Comparison of ENCODE assay signal across 18 cellular contexts in genomic region chr16:58329147-58329546, GRCh38. TPM values are rescaled to one million over a fixed set of nuclear protein-coding genes. Genes with fewer than 3 reads are reported as not detected.
DNase-seq lines count a peak whose midpoint lies in the region; ATAC-seq and TF ChIP-seq lines count a peak whose summit lies in the region.
"Had no signal": no experiment of that assay in that cellular context is flagged by ENCODE, and none has a peak within 500 bp of the region (broad histone marks: within the 10 kb centered on the region; RNA-seq: fewer than 3 reads in every experiment).

No MANE protein-coding gene starts in this region.

- intact Hi-C loops in left ventricle myocardium superior (cut with micrococcal nuclease): no loop called here

- H3K4me3 Mint-ChIP-seq in chondrocyte (ENCODE audit: unreplicated experiment): no peak overlapping the region
- H3K4me3 Mint-ChIP-seq: brain; stimulated activated naive CD8-positive, alpha-beta T cell treated with anti-CD3 and anti-CD28 coated beads, Interleukin-15, Interleukin-2, amounts not matched to agents 100 ng/mL and 50 ng/mL, for 24 hours; T-helper 2 cell treated with Interferon-gamma antibody and Interleukin-4, amounts not matched to agents 5 μg/mL and 100 μg/mL, for 36 hours had no signal

- H3K27ac Mint-ChIP-seq in chondrocyte (ENCODE audit: unreplicated experiment): no peak overlapping the region
- H3K27ac Mint-ChIP-seq: activated T-helper 2 cell treated with anti-CD3 and anti-CD28 coated beads, Interferon-gamma antibody, Interleukin-2, Interleukin-4, amounts not matched to agents 10 μg/mL and 5 μg/mL and 100 μg/mL, durations not matched to agents 14 hours and 24 hours and 36 hours; brain; stimulated activated naive CD8-positive, alpha-beta T cell treated with anti-CD3 and anti-CD28 coated beads, Interleukin-15, Interleukin-2, amounts not matched to agents 100 ng/mL and 50 ng/mL, for 24 hours; T-helper 2 cell treated with Interferon-gamma antibody and Interleukin-4, amounts not matched to agents 5 μg/mL and 100 μg/mL, for 36 hours had no signal

- H3K4me3 ChIP-seq in AG10803 (ENCODE audit: low read length): no peak overlapping the region
- no peak overlapping the region for H3K4me3 ChIP-seq in LNCaP clone FGC (ENCODE audit: low read depth, low read length)
- H3K4me3 ChIP-seq: prostate gland had no signal

- H3K9me3 Mint-ChIP-seq in chondrocyte (ENCODE audit: low read depth): no peaks in the 10 kb centered on the region
- H3K9me3 Mint-ChIP-seq: activated T-helper 2 cell treated with anti-CD3 and anti-CD28 coated beads, Interferon-gamma antibody, Interleukin-2, Interleukin-4, amounts not matched to agents 10 μg/mL and 5 μg/mL and 100 μg/mL, durations not matched to agents 14 hours and 24 hours and 36 hours; brain; stimulated activated naive CD8-positive, alpha-beta T cell treated with anti-CD3 and anti-CD28 coated beads, Interleukin-15, Interleukin-2, amounts not matched to agents 100 ng/mL and 50 ng/mL, for 24 hours; T-helper 2 cell treated with Interferon-gamma antibody and Interleukin-4, amounts not matched to agents 5 μg/mL and 100 μg/mL, for 36 hours had no signal

- no peak for TF ChIP-seq CTCF in AG10803 (conservative IDR thresholded peaks at IDR 0.05; ENCODE audit: low read length)
- no peak for TF ChIP-seq CTCF in LNCaP clone FGC (IDR thresholded peaks at IDR 0.05; ENCODE audit: control insufficient read depth, extremely low read depth, insufficient read depth)
- no peak for TF ChIP-seq CTCF in chondrocyte (IDR thresholded peaks at IDR 0.05)

- peak; percentile 18 for DNase-seq in AG10803 (ENCODE audit: low read depth)
- peak; percentile 38 for DNase-seq in LNCaP clone FGC (ENCODE audit: low read depth)
- peak; percentile 15 for DNase-seq in astrocyte of the hippocampus (ENCODE audit: low read depth, low spot score)
- DNase-seq in left ventricle myocardium superior: no peak
- no peak for DNase-seq in iPS-NIHi7 (ENCODE audit: extremely low spot score)
- no peak for DNase-seq in activated CD4-positive, CD25-positive, alpha-beta regulatory T cell (lab: John Stamatoyannopoulos, UW)
- DNase-seq in chondrocyte (ENCODE audit: low spot score): no peak
- DNase-seq: activated CD4-positive, alpha-beta T cell treated with anti-CD3 and anti-CD28 coated beads, Interleukin-2, amount 50 U/mL, for 48 hours; Kasumi-1; midbrain; NCI-H2171; stimulated activated CD4-positive, alpha-beta T cell treated with anti-CD3 and anti-CD28 coated beads, Interleukin-4, amount 100 ng/mL, for 24 hours had no signal

- H3K4me1 Mint-ChIP-seq in chondrocyte (ENCODE audit: low read depth): peaks cover 9% of the 10 kb centered on the region

- peaks cover 31% of the 10 kb centered on the region for H3K27me3 Mint-ChIP-seq in chondrocyte (ENCODE audit: low read depth)

- ATAC-seq in left ventricle myocardium superior: peak; percentile 72
- no peak for ATAC-seq in GM18517 (IDR thresholded peaks at IDR 0.05; ENCODE audit: unreplicated experiment)

- H3K36me3 Mint-ChIP-seq in chondrocyte (ENCODE audit: low read depth): no peaks in the 10 kb centered on the region
- H3K36me3 Mint-ChIP-seq: brain had no signal

RNA-seq across cellular contexts. Expression of gene PRSS54, which starts 34.3 kb away (rescaled TPM):
- total RNA-seq in left ventricle myocardium superior (not detected), chondrocyte (not detected in 3 replicates)
- total RNA-seq: activated T-helper 2 cell treated with anti-CD3 and anti-CD28 coated beads, Interferon-gamma antibody, Interleukin-2, Interleukin-4, amounts not matched to agents 10 μg/mL and 5 μg/mL and 100 μg/mL, durations not matched to agents 14 hours and 24 hours and 36 hours had no signal

Comparison
In these comparisons a context has a peak if more than half of its experiments do, and no peak if none do; other contexts are left out.
1. DNase-seq: peak in AG10803 (single experiment), LNCaP clone FGC (single experiment) and astrocyte of the hippocampus (single experiment); none in left ventricle myocardium superior (single experiment), iPS-NIHi7 (single experiment), activated CD4-positive, CD25-positive, alpha-beta regulatory T cell (0 of 4) and chondrocyte (single experiment).